ENCODE assay signal across 1 cellular context in genomic region chr1:224113918-224114786, GRCh38.
A peak's percentile ranks its signal among the peaks of the same experiment; 100 is the strongest.
TF ChIP-seq lines count a peak whose summit lies in the region.

Gene FBXO28, plus strand, starts transcription at chr1:224114111. Its CDS starts 19 bp downstream, at chr1:224114130.

TF ChIP-seq in K562, 482 proteins besides CTCF, POLR2A, EP300 and RAD21 (continued from another document and continues in another):
- TF ChIP-seq, protein P1, sequence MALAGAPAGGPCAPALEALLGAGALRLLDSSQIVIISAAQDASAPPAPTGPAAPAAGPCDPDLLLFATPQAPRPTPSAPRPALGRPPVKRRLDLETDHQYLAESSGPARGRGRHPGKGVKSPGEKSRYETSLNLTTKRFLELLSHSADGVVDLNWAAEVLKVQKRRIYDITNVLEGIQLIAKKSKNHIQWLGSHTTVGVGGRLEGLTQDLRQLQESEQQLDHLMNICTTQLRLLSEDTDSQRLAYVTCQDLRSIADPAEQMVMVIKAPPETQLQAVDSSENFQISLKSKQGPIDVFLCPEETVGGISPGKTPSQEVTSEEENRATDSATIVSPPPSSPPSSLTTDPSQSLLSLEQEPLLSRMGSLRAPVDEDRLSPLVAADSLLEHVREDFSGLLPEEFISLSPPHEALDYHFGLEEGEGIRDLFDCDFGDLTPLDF (CRISPR knock-in tag; IDR thresholded peaks at IDR 0.05), result 0 out of 2 replicates have a peak, but pooled peaks have one; percentile 20
- peak; percentile 99 for TF ChIP-seq RBBP5 (IDR thresholded peaks at IDR 0.05; ENCODE audit: borderline replicate concordance, insufficient read depth, low read length, poor library complexity, severe bottlenecking)
- no peak for TF ChIP-seq SREBF1 (IDR thresholded peaks at IDR 0.05; ENCODE audit: borderline replicate concordance, low read depth, low read length)
- no peak for TF ChIP-seq ZNF445 (CRISPR knock-in tag; IDR thresholded peaks at IDR 0.05; ENCODE audit: low read depth)
- TF ChIP-seq, protein P2, sequence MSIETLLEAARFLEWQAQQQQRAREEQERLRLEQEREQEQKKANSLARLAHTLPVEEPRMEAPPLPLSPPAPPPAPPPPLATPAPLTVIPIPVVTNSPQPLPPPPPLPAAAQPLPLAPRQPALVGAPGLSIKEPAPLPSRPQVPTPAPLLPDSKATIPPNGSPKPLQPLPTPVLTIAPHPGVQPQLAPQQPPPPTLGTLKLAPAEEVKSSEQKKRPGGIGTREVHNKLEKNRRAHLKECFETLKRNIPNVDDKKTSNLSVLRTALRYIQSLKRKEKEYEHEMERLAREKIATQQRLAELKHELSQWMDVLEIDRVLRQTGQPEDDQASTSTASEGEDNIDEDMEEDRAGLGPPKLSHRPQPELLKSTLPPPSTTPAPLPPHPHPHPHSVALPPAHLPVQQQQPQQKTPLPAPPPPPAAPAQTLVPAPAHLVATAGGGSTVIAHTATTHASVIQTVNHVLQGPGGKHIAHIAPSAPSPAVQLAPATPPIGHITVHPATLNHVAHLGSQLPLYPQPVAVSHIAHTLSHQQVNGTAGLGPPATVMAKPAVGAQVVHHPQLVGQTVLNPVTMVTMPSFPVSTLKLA (conservative IDR thresholded peaks at IDR 0.05), result peak; percentile 53 to 79; a peak in 2 of 4 replicates
- TF ChIP-seq SRSF3 (IDR thresholded peaks at IDR 0.05; ENCODE audit: insufficient read depth, low read length), result 0 out of 2 replicates have a peak, but pooled peaks have one; percentile 54
- TF ChIP-seq GABPB2 (CRISPR knock-in tag; conservative IDR thresholded peaks at IDR 0.05), result no peak
- no peak for TF ChIP-seq TFE3 (CRISPR knock-in tag; IDR thresholded peaks at IDR 0.05)
- 0 out of 2 replicates have a peak, but pooled peaks have one; percentile 68 for TF ChIP-seq CREB3L1 (IDR thresholded peaks at IDR 0.05; ENCODE audit: borderline replicate concordance, low read depth)
- 0 out of 2 replicates have a peak, but pooled peaks have one; percentile 62 for TF ChIP-seq GTF2A2 (tag; IDR thresholded peaks at IDR 0.05)
- TF ChIP-seq, protein P3, sequence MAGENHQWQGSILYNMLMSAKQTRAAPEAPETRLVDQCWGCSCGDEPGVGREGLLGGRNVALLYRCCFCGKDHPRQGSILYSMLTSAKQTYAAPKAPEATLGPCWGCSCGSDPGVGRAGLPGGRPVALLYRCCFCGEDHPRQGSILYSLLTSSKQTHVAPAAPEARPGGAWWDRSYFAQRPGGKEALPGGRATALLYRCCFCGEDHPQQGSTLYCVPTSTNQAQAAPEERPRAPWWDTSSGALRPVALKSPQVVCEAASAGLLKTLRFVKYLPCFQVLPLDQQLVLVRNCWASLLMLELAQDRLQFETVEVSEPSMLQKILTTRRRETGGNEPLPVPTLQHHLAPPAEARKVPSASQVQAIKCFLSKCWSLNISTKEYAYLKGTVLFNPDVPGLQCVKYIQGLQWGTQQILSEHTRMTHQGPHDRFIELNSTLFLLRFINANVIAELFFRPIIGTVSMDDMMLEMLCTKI (IDR thresholded peaks at IDR 0.05; ENCODE audit: partially characterized antibody), result no peak
- TF ChIP-seq NR4A1 (CRISPR knock-in tag; IDR thresholded peaks at IDR 0.05), result no peak
- no peak for TF ChIP-seq NR4A1 (tag; IDR thresholded peaks at IDR 0.05)
- TF ChIP-seq ZFX (CRISPR knock-in tag; IDR thresholded peaks at IDR 0.05), result peak; percentile 82
- peak; percentile 82 for TF ChIP-seq SMAD1 (IDR thresholded peaks at IDR 0.05; ENCODE audit: low read depth, low read length, partially characterized antibody)
- TF ChIP-seq CBX1 (IDR thresholded peaks at IDR 0.05; ENCODE audit: low read depth), result peak; percentile 84; the same call in 1 of the 2 replicates
- no peak for TF ChIP-seq TEAD2 (tag; IDR thresholded peaks at IDR 0.05)
- no peak for TF ChIP-seq ASH1L (IDR thresholded peaks at IDR 0.05; ENCODE audit: borderline replicate concordance, low read depth, partially characterized antibody)
- TF ChIP-seq NR3C1 (CRISPR knock-in tag; IDR thresholded peaks at IDR 0.05), result no peak
- no peak for TF ChIP-seq ZNF75A (CRISPR knock-in tag; IDR thresholded peaks at IDR 0.05)
- TF ChIP-seq, protein P4, sequence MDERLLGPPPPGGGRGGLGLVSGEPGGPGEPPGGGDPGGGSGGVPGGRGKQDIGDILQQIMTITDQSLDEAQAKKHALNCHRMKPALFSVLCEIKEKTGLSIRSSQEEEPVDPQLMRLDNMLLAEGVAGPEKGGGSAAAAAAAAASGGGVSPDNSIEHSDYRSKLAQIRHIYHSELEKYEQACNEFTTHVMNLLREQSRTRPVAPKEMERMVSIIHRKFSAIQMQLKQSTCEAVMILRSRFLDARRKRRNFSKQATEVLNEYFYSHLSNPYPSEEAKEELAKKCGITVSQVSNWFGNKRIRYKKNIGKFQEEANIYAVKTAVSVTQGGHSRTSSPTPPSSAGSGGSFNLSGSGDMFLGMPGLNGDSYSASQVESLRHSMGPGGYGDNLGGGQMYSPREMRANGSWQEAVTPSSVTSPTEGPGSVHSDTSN (CRISPR knock-in tag; IDR thresholded peaks at IDR 0.05; ENCODE audit: low read depth), result no peak
- TF ChIP-seq, protein P4 (tag; conservative IDR thresholded peaks at IDR 0.05; ENCODE audit: low read depth), result no peak
- TF ChIP-seq, protein P5, sequence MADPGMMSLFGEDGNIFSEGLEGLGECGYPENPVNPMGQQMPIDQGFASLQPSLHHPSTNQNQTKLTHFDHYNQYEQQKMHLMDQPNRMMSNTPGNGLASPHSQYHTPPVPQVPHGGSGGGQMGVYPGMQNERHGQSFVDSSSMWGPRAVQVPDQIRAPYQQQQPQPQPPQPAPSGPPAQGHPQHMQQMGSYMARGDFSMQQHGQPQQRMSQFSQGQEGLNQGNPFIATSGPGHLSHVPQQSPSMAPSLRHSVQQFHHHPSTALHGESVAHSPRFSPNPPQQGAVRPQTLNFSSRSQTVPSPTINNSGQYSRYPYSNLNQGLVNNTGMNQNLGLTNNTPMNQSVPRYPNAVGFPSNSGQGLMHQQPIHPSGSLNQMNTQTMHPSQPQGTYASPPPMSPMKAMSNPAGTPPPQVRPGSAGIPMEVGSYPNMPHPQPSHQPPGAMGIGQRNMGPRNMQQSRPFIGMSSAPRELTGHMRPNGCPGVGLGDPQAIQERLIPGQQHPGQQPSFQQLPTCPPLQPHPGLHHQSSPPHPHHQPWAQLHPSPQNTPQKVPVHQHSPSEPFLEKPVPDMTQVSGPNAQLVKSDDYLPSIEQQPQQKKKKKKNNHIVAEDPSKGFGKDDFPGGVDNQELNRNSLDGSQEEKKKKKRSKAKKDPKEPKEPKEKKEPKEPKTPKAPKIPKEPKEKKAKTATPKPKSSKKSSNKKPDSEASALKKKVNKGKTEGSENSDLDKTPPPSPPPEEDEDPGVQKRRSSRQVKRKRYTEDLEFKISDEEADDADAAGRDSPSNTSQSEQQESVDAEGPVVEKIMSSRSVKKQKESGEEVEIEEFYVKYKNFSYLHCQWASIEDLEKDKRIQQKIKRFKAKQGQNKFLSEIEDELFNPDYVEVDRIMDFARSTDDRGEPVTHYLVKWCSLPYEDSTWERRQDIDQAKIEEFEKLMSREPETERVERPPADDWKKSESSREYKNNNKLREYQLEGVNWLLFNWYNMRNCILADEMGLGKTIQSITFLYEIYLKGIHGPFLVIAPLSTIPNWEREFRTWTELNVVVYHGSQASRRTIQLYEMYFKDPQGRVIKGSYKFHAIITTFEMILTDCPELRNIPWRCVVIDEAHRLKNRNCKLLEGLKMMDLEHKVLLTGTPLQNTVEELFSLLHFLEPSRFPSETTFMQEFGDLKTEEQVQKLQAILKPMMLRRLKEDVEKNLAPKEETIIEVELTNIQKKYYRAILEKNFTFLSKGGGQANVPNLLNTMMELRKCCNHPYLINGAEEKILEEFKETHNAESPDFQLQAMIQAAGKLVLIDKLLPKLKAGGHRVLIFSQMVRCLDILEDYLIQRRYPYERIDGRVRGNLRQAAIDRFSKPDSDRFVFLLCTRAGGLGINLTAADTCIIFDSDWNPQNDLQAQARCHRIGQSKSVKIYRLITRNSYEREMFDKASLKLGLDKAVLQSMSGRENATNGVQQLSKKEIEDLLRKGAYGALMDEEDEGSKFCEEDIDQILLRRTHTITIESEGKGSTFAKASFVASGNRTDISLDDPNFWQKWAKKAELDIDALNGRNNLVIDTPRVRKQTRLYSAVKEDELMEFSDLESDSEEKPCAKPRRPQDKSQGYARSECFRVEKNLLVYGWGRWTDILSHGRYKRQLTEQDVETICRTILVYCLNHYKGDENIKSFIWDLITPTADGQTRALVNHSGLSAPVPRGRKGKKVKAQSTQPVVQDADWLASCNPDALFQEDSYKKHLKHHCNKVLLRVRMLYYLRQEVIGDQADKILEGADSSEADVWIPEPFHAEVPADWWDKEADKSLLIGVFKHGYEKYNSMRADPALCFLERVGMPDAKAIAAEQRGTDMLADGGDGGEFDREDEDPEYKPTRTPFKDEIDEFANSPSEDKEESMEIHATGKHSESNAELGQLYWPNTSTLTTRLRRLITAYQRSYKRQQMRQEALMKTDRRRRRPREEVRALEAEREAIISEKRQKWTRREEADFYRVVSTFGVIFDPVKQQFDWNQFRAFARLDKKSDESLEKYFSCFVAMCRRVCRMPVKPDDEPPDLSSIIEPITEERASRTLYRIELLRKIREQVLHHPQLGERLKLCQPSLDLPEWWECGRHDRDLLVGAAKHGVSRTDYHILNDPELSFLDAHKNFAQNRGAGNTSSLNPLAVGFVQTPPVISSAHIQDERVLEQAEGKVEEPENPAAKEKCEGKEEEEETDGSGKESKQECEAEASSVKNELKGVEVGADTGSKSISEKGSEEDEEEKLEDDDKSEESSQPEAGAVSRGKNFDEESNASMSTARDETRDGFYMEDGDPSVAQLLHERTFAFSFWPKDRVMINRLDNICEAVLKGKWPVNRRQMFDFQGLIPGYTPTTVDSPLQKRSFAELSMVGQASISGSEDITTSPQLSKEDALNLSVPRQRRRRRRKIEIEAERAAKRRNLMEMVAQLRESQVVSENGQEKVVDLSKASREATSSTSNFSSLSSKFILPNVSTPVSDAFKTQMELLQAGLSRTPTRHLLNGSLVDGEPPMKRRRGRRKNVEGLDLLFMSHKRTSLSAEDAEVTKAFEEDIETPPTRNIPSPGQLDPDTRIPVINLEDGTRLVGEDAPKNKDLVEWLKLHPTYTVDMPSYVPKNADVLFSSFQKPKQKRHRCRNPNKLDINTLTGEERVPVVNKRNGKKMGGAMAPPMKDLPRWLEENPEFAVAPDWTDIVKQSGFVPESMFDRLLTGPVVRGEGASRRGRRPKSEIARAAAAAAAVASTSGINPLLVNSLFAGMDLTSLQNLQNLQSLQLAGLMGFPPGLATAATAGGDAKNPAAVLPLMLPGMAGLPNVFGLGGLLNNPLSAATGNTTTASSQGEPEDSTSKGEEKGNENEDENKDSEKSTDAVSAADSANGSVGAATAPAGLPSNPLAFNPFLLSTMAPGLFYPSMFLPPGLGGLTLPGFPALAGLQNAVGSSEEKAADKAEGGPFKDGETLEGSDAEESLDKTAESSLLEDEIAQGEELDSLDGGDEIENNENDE (IDR thresholded peaks at IDR 0.05; ENCODE audit: low read depth, low read length), result no peak
- TF ChIP-seq GATAD2B (IDR thresholded peaks at IDR 0.05; ENCODE audit: borderline replicate concordance), result no peak
- TF ChIP-seq, protein P6, sequence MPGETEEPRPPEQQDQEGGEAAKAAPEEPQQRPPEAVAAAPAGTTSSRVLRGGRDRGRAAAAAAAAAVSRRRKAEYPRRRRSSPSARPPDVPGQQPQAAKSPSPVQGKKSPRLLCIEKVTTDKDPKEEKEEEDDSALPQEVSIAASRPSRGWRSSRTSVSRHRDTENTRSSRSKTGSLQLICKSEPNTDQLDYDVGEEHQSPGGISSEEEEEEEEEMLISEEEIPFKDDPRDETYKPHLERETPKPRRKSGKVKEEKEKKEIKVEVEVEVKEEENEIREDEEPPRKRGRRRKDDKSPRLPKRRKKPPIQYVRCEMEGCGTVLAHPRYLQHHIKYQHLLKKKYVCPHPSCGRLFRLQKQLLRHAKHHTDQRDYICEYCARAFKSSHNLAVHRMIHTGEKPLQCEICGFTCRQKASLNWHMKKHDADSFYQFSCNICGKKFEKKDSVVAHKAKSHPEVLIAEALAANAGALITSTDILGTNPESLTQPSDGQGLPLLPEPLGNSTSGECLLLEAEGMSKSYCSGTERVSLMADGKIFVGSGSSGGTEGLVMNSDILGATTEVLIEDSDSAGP (CRISPR knock-in tag; IDR thresholded peaks at IDR 0.05), result 0 out of 2 replicates have a peak, but pooled peaks have one; percentile 35
- TF ChIP-seq HNRNPUL1 (IDR thresholded peaks at IDR 0.05; ENCODE audit: low read length), result no peak
- TF ChIP-seq EZH2 (IDR thresholded peaks at IDR 0.05; ENCODE audit: borderline replicate concordance, low read depth, low read length), result no peak
- peak; percentile 79; the same call in 1 of the 2 replicates for TF ChIP-seq POLR2AphosphoS2 (IDR thresholded peaks at IDR 0.05; ENCODE audit: low read length)
- TF ChIP-seq KDM1A (IDR thresholded peaks at IDR 0.05), result no peak
- TF ChIP-seq, protein P7, sequence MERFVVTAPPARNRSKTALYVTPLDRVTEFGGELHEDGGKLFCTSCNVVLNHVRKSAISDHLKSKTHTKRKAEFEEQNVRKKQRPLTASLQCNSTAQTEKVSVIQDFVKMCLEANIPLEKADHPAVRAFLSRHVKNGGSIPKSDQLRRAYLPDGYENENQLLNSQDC (CRISPR knock-in tag; IDR thresholded peaks at IDR 0.05), result peak; percentile 68
- no peak for TF ChIP-seq PHTF2 (CRISPR knock-in tag; IDR thresholded peaks at IDR 0.05)
- 0 out of 2 replicates have a peak, but pooled peaks have one; percentile 4 for TF ChIP-seq MAFK (IDR thresholded peaks at IDR 0.05; ENCODE audit: low read length)
- TF ChIP-seq POLR3G (IDR thresholded peaks at IDR 0.05; ENCODE audit: extremely low read depth, insufficient read length, insufficient replicate concordance), result no peak
- TF ChIP-seq ZNF217 (CRISPR knock-in tag; IDR thresholded peaks at IDR 0.05), result no peak
